Comparison of ENCODE assay signal across 8 cellular contexts in the genomic region with DNA sequence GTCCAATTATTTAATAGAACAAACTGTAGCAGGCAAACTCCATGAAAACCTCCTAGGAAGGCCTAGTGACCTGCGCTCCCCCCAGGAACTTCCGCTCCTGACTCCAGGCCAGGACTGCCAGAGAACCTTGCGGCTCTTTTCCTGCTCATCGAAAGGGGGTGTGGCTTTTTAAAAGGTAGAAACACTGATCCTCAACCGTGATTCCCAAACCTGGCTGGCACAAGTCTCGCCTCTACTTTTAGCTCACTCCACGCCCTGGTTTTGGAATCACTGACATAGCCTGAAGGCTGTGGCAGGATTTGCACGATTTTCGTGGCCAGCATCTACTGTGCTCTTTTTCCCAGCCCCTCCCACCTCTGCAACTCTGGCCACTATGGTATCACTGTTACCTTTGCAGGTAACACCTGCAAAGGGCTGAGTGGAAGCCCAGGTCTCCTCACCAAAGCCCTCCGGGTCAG. TPM values are rescaled to one million over a fixed set of nuclear protein-coding genes. Genes with fewer than 3 reads are reported as not detected.
DNase-seq lines count a peak whose midpoint lies in the region; ATAC-seq, FAIRE-seq and TF ChIP-seq lines count a peak whose summit lies in the region.

No MANE protein-coding gene starts in this region.

- H3K36me3 ChIP-seq in stomach = no peaks in the 10 kb centered on the region

- TF ChIP-seq EP300 in Ishikawa (IDR thresholded peaks at IDR 0.05; ENCODE audit: borderline replicate concordance) = peak; percentile 57; the same call in 1 of the 2 replicates
- no peak for TF ChIP-seq EP300 in stomach (IDR thresholded peaks at IDR 0.05)

- peaks cover 51 to 98% (median 87%) of the 10 kb centered on the region in 4 donors for H3K4me1 ChIP-seq in stomach

- in situ Hi-C loops in T47D (cut with HindIII; ENCODE audit: low pct_unique_long_range_greater_than_20kb, low sequenced_read_pairs) = no loop called here

- no peak for TF ChIP-seq POLR2A in stomach (IDR thresholded peaks at IDR 0.05)
- no peak for TF ChIP-seq POLR2A in GM12892 (IDR thresholded peaks at IDR 0.05; ENCODE audit: low read depth, low read length)

- peak overlapping the region; percentile 85 for H3K27ac ChIP-seq in layer of hippocampus (ENCODE audit: low read depth, low read length)
- H3K27ac ChIP-seq in stomach = peak overlapping the region; percentile 85 to 97 (median 93)

- H3K27me3 ChIP-seq in layer of hippocampus (ENCODE audit: control insufficient read depth, insufficient read depth, low read length) (no peaks in the 10 kb centered on the region), stomach (no peaks in the 10 kb centered on the region)

- no peak for FAIRE-seq in GM12892 (lab: Jason Lieb, UNC)

- DNase-seq in T47D (ENCODE audit: low read depth in 1 of 2, low spot score in 1 of 2) (peak; percentile 63 to 99), stomach (peak; percentile 62), GM12892 (ENCODE audit: insufficient read length) (no peak)
- no peak for DNase-seq in effector CD4-positive, alpha-beta T cell

- 13 to 36% (median 31%) methylated on average over 10 of the region's 10 CpGs for WGBS in stomach, 5 donors

- peak; percentile 26; the same call in 1 of the 2 replicates for TF ChIP-seq RAD21 in Ishikawa (IDR thresholded peaks at IDR 0.05; ENCODE audit: low read depth)

- peak overlapping the region in 1 of 4 donors; percentile 20 for H3K4me3 ChIP-seq in stomach

- intact Hi-C loops in stomach (cut with DNase I; ENCODE audit: low total_unique reads) = no loop called here

- no peaks in the 10 kb centered on the region for H3K9me3 ChIP-seq in stomach

- ATAC-seq in HG03354 (IDR thresholded peaks at IDR 0.05; ENCODE audit: poor library complexity, severe bottlenecking, unreplicated experiment) (no peak), HG03432 (IDR thresholded peaks at IDR 0.05; ENCODE audit: unreplicated experiment) (no peak)

- no peak for TF ChIP-seq CTCF in stomach (IDR thresholded peaks at IDR 0.05)

TF ChIP-seq in Ishikawa, 13 proteins besides CTCF, POLR2A, EP300 and RAD21:
- 0 out of 2 replicates have a peak, but pooled peaks have one; percentile 5 for TF ChIP-seq TEAD4 (IDR thresholded peaks at IDR 0.05)
- TF ChIP-seq CREB1 (IDR thresholded peaks at IDR 0.05; ENCODE audit: low read depth) = no peak
- peak; percentile 46; the same call in 1 of the 2 replicates for TF ChIP-seq FOXM1 (IDR thresholded peaks at IDR 0.05; ENCODE audit: borderline replicate concordance, low read depth)
- TF ChIP-seq TCF12 (IDR thresholded peaks at IDR 0.05; ENCODE audit: low read depth) = peak; percentile 67; the same call in 1 of the 2 replicates
- peak; percentile 48 for TF ChIP-seq NFIC (IDR thresholded peaks at IDR 0.05)
- no peak for TF ChIP-seq CEBPB (IDR thresholded peaks at IDR 0.05)
- peak; percentile 80 for TF ChIP-seq YY1 (IDR thresholded peaks at IDR 0.05; ENCODE audit: low read depth)
- TF ChIP-seq, protein P1, sequence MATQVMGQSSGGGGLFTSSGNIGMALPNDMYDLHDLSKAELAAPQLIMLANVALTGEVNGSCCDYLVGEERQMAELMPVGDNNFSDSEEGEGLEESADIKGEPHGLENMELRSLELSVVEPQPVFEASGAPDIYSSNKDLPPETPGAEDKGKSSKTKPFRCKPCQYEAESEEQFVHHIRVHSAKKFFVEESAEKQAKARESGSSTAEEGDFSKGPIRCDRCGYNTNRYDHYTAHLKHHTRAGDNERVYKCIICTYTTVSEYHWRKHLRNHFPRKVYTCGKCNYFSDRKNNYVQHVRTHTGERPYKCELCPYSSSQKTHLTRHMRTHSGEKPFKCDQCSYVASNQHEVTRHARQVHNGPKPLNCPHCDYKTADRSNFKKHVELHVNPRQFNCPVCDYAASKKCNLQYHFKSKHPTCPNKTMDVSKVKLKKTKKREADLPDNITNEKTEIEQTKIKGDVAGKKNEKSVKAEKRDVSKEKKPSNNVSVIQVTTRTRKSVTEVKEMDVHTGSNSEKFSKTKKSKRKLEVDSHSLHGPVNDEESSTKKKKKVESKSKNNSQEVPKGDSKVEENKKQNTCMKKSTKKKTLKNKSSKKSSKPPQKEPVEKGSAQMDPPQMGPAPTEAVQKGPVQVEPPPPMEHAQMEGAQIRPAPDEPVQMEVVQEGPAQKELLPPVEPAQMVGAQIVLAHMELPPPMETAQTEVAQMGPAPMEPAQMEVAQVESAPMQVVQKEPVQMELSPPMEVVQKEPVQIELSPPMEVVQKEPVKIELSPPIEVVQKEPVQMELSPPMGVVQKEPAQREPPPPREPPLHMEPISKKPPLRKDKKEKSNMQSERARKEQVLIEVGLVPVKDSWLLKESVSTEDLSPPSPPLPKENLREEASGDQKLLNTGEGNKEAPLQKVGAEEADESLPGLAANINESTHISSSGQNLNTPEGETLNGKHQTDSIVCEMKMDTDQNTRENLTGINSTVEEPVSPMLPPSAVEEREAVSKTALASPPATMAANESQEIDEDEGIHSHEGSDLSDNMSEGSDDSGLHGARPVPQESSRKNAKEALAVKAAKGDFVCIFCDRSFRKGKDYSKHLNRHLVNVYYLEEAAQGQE (IDR thresholded peaks at IDR 0.05; ENCODE audit: low read depth) = no peak
- TF ChIP-seq, protein P2, sequence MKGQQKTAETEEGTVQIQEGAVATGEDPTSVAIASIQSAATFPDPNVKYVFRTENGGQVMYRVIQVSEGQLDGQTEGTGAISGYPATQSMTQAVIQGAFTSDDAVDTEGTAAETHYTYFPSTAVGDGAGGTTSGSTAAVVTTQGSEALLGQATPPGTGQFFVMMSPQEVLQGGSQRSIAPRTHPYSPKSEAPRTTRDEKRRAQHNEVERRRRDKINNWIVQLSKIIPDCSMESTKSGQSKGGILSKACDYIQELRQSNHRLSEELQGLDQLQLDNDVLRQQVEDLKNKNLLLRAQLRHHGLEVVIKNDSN (IDR thresholded peaks at IDR 0.05) = no peak
- TF ChIP-seq TAF1 (IDR thresholded peaks at IDR 0.05; ENCODE audit: low read depth) = no peak
- TF ChIP-seq ZBTB7A (IDR thresholded peaks at IDR 0.05; ENCODE audit: low read depth) = no peak
- TF ChIP-seq EGR1 (IDR thresholded peaks at IDR 0.05) = peak; percentile 17; the same call in 1 of the 2 replicates
- TF ChIP-seq, protein P3, sequence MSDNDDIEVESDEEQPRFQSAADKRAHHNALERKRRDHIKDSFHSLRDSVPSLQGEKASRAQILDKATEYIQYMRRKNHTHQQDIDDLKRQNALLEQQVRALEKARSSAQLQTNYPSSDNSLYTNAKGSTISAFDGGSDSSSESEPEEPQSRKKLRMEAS (IDR thresholded peaks at IDR 0.05) = peak; percentile 82

RNA-seq across cellular contexts. Expression of a gene that starts 43.3 kb away (rescaled TPM):
- 100 to 1,000 TPM in 1 of 5 donors, 10 to 100 TPM in 4; 29.5 to 111 (median 72.7) TPM for total RNA-seq in stomach
- polyA plus RNA-seq in stomach = 10 to 100 TPM in 2 of 3 donors, 1 to 10 TPM in 1; 5.0 to 24.2 (median 13.7) TPM
- polyA plus RNA-seq in GM12892 (2012; ENCODE audit: missing spikeins) = 0.13 TPM

RNA-seq across cellular contexts. Expression of a gene that starts 57.6 kb away (rescaled TPM):
- total RNA-seq in stomach = 1 to 10 TPM in 2 of 5 donors, under 1 TPM in 2, not detected in 1; 0.58 to 6.6 (median 1.1) TPM
- polyA plus RNA-seq in stomach = 1 to 10 TPM; 3.1 to 7.2 (median 5.2) TPM
- 26.9 TPM for polyA plus RNA-seq in GM12892 (2012; ENCODE audit: missing spikeins)

Comparison
In these comparisons a context has a peak if more than half of its experiments do, and no peak if none do; other contexts are left out.
1. DNase-seq: peak in T47D (2 of 2) and stomach (single experiment); none in GM12892 (single experiment) and effector CD4-positive, alpha-beta T cell (single experiment).